ENCODE assay signal across 25 cellular contexts in genomic region chr7:98683514-98683913, GRCh38.
"Had no signal": no experiment of that assay in that cellular context is flagged by ENCODE, and none has a peak within 500 bp of the region (broad histone marks: within the 10 kb centered on the region; RNA-seq: fewer than 3 reads in every experiment).

No MANE protein-coding gene starts in this region.

- H3K4me1 ChIP-seq: colonic mucosa, esophagus muscularis mucosa, esophagus squamous epithelium, foreskin keratinocyte, gastrocnemius medialis, gastroesophageal sphincter, heart left ventricle, heart right ventricle had no signal

- H3K4me1 Mint-ChIP-seq: endodermal cell had no signal

- H3K27ac ChIP-seq: colonic mucosa, coronary artery, dorsolateral prefrontal cortex, epithelial cell of prostate, esophagus muscularis mucosa, esophagus squamous epithelium, foreskin keratinocyte, gastrocnemius medialis, gastroesophageal sphincter, heart left ventricle, heart right ventricle had no signal

- H3K9me3 ChIP-seq: colonic mucosa, gastrocnemius medialis had no signal

- H3K27me3 ChIP-seq: colonic mucosa, foreskin keratinocyte, heart left ventricle had no signal

- H3K27ac Mint-ChIP-seq: dendritic cell treated with granulocyte-macrophage colony-stimulating factor and Interleukin-4, amounts not matched to agents 40 ng/mL and 50 ng/mL, for 4 days; effector memory CD8-positive, alpha-beta T cell; endodermal cell had no signal

- H3K4me3 Mint-ChIP-seq: dendritic cell treated with granulocyte-macrophage colony-stimulating factor and Interleukin-4, amounts not matched to agents 40 ng/mL and 50 ng/mL, for 4 days; effector memory CD8-positive, alpha-beta T cell; endodermal cell had no signal

- ATAC-seq: effector memory CD8-positive, alpha-beta T cell; esophagus mucosa; foreskin keratinocyte; gastrocnemius medialis; gastroesophageal sphincter; heart left ventricle; heart right ventricle had no signal

- DNase-seq: colonic mucosa; cortex of kidney; dermis blood vessel endothelial cell; dorsolateral prefrontal cortex; effector CD4-positive, alpha-beta T cell; effector CD8-positive, alpha-beta T cell; effector memory CD4-positive, alpha-beta T cell; effector memory CD8-positive, alpha-beta T cell; endodermal cell; erythroblast; esophagus squamous epithelium; foreskin fibroblast; foreskin keratinocyte; foreskin melanocyte; gastrocnemius medialis; glutamatergic neuron; head of caudate nucleus; heart left ventricle; heart right ventricle had no signal

- H3K36me3 ChIP-seq: colonic mucosa, esophagus muscularis mucosa, esophagus squamous epithelium, gastrocnemius medialis, gastroesophageal sphincter, heart left ventricle, heart right ventricle had no signal

- H3K4me3 ChIP-seq: colonic mucosa, coronary artery, dorsolateral prefrontal cortex, esophagus muscularis mucosa, esophagus squamous epithelium, gastrocnemius medialis, gastroesophageal sphincter, heart left ventricle, heart right ventricle had no signal
